In genomic region chr10:123926401-123927264, GRCh38 we compare ENCODE assay signal across 11 cellular contexts. TPM values are rescaled to one million over a fixed set of nuclear protein-coding genes. Genes with fewer than 3 reads are reported as not detected.
DNase-seq lines count a peak whose midpoint lies in the region; ATAC-seq and TF ChIP-seq lines count a peak whose summit lies in the region.
"Had no signal": no experiment of that assay in that cellular context is flagged by ENCODE, and none has a peak within 500 bp of the region (broad histone marks: within the 10 kb centered on the region; RNA-seq: fewer than 3 reads in every experiment).

No MANE protein-coding gene starts in this region.

- no peak overlapping the region for H3K27ac Mint-ChIP-seq in activated T-helper 2 cell treated with anti-CD3 and anti-CD28 coated beads, Interferon-gamma antibody, Interleukin-2, Interleukin-4, amounts not matched to agents 10 μg/mL and 5 μg/mL and 100 μg/mL, durations not matched to agents 14 hours and 24 hours and 36 hours

- peaks cover 6% of the 10 kb centered on the region; the same call in 1 of the 2 replicates for H3K4me1 ChIP-seq in DND-41 (ENCODE audit: insufficient read depth, low read length)
- no peaks in the 10 kb centered on the region for H3K4me1 ChIP-seq in spleen

- H4K20me1 ChIP-seq in DND-41 (ENCODE audit: insufficient read depth, low read length): no peaks in the 10 kb centered on the region

- H3K4me1 Mint-ChIP-seq in activated T-helper 2 cell treated with anti-CD3 and anti-CD28 coated beads, Interferon-gamma antibody, Interleukin-2, Interleukin-4, amounts not matched to agents 10 μg/mL and 5 μg/mL and 100 μg/mL, durations not matched to agents 14 hours and 24 hours and 36 hours (ENCODE audit: low read depth): peaks cover 5% of the 10 kb centered on the region

- H3K9me3 ChIP-seq in DND-41 (ENCODE audit: insufficient read depth, low read length, severe bottlenecking): peaks cover 11% of the 10 kb centered on the region
- H3K9me3 ChIP-seq in spleen: peaks cover 0 to 37% (median 20%) of the 10 kb centered on the region in 8 donors

- TF ChIP-seq POLR2A in spleen (IDR thresholded peaks at IDR 0.05): no peak

- H3K9me3 Mint-ChIP-seq in activated T-helper 2 cell treated with anti-CD3 and anti-CD28 coated beads, Interferon-gamma antibody, Interleukin-2, Interleukin-4, amounts not matched to agents 10 μg/mL and 5 μg/mL and 100 μg/mL, durations not matched to agents 14 hours and 24 hours and 36 hours: peaks cover 14% of the 10 kb centered on the region

- H3K9ac ChIP-seq in DND-41 (ENCODE audit: low read depth, low read length): no peak overlapping the region

- H3K4me3 ChIP-seq in DND-41 (ENCODE audit: low read depth in 1 of 2, low read length in 2 of 2) (no peak overlapping the region), spleen (no peak overlapping the region)

- TF ChIP-seq CTCF in DND-41 (IDR thresholded peaks at IDR 0.05; ENCODE audit: borderline replicate concordance, extremely low read depth, low read length, poor library complexity, severe bottlenecking) (no peak), spleen (IDR thresholded peaks at IDR 0.05 in 8 of 11, conservative IDR thresholded peaks at IDR 0.05 in 3 of 11) (no peak)

- H3K36me3 Mint-ChIP-seq in activated T-helper 2 cell treated with anti-CD3 and anti-CD28 coated beads, Interferon-gamma antibody, Interleukin-2, Interleukin-4, amounts not matched to agents 10 μg/mL and 5 μg/mL and 100 μg/mL, durations not matched to agents 14 hours and 24 hours and 36 hours (ENCODE audit: low read depth): no peaks in the 10 kb centered on the region

- no peak overlapping the region for H3K4me2 ChIP-seq in DND-41 (ENCODE audit: insufficient read depth, low read length)

- no peak overlapping the region for H3K4me3 Mint-ChIP-seq in activated T-helper 2 cell treated with anti-CD3 and anti-CD28 coated beads, Interferon-gamma antibody, Interleukin-2, Interleukin-4, amounts not matched to agents 10 μg/mL and 5 μg/mL and 100 μg/mL, durations not matched to agents 14 hours and 24 hours and 36 hours (ENCODE audit: low read depth)
- H3K4me3 Mint-ChIP-seq: immature natural killer cell had no signal

- no peaks in the 10 kb centered on the region for H3K27me3 Mint-ChIP-seq in activated T-helper 2 cell treated with anti-CD3 and anti-CD28 coated beads, Interferon-gamma antibody, Interleukin-2, Interleukin-4, amounts not matched to agents 10 μg/mL and 5 μg/mL and 100 μg/mL, durations not matched to agents 14 hours and 24 hours and 36 hours (ENCODE audit: low read depth)

- H2AFZ ChIP-seq in DND-41 (ENCODE audit: low read depth, low read length): 0 out of 2 replicates have a peak overlapping the region, but pooled peaks have one; percentile 8

- DNase-seq in DND-41: no peak
- peak; percentile 18 for DNase-seq in M059J (ENCODE audit: low read depth)
- peak; percentile 6 for DNase-seq in fibroblast of the conjunctiva (ENCODE audit: low read depth)
- DNase-seq in activated T-helper 2 cell treated with anti-CD3 and anti-CD28 coated beads, Interferon-gamma antibody, Interleukin-2, Interleukin-4, amounts not matched to agents 10 μg/mL and 5 μg/mL and 100 μg/mL, durations not matched to agents 14 hours and 24 hours and 36 hours (ENCODE audit: low spot score): no peak
- DNase-seq in NCI-H69 (lab: John Stamatoyannopoulos, UW): no peak
- no peak for DNase-seq in spleen
- DNase-seq: immature natural killer cell, NCI-H2227 treated with DMSO at 0.1 percent for 48 hours, trophoblast cell had no signal

- ATAC-seq in DND-41 (ENCODE audit: insufficient read depth, low read depth) (peak; percentile 69), GM18502 (IDR thresholded peaks at IDR 0.05; ENCODE audit: poor library complexity, unreplicated experiment) (peak; percentile 53), GM18861 (IDR thresholded peaks at IDR 0.05; ENCODE audit: unreplicated experiment) (no peak)

- 50 to 71% (median 62%) methylated on average over 7 of the region's 7 CpGs for WGBS in spleen, 5 donors

- H3K27ac ChIP-seq in DND-41 (ENCODE audit: low read length): no peak overlapping the region
- no peak overlapping the region for H3K27ac ChIP-seq in spleen

- peaks cover 11% of the 10 kb centered on the region for H3K27me3 ChIP-seq in DND-41 (ENCODE audit: insufficient read depth, low read length, poor library complexity)
- peaks cover 0 to 18% (median 0%) of the 10 kb centered on the region in 7 donors for H3K27me3 ChIP-seq in spleen (replicated peaks in 1 of 7)

- intact Hi-C loops in activated T-helper 2 cell treated with anti-CD3 and anti-CD28 coated beads, Interferon-gamma antibody, Interleukin-2, Interleukin-4, amounts not matched to agents 10 μg/mL and 5 μg/mL and 100 μg/mL, durations not matched to agents 14 hours and 24 hours and 36 hours (cut with micrococcal nuclease): no loop called here
- intact Hi-C loops in spleen (cut with DNase I; ENCODE audit: low total_unique reads): no loop called here

- H3K79me2 ChIP-seq in DND-41 (ENCODE audit: insufficient read depth, low read length): no peaks in the 10 kb centered on the region

- no peaks in the 10 kb centered on the region for H3K36me3 ChIP-seq in DND-41 (ENCODE audit: insufficient read depth, low read length)
- H3K36me3 ChIP-seq in spleen: no peaks in the 10 kb centered on the region

RNA-seq across cellular contexts. Expression of gene CPXM2, which starts 35.0 kb away (rescaled TPM):
- total RNA-seq in M059J (2014; rRNA removed; shearing (Covaris generic)): not detected in 2 replicates
- total RNA-seq in activated T-helper 2 cell treated with anti-CD3 and anti-CD28 coated beads, Interferon-gamma antibody, Interleukin-2, Interleukin-4, amounts not matched to agents 10 μg/mL and 5 μg/mL and 100 μg/mL, durations not matched to agents 14 hours and 24 hours and 36 hours: not detected in 2 replicates
- 10 to 100 TPM; 20.8 to 38.2 (median 22.2) TPM for total RNA-seq in spleen
- 1 to 10 TPM; 3.7 to 7.0 (median 3.7) TPM for polyA plus RNA-seq in spleen
- polyA plus RNA-seq: immature natural killer cell had no signal

Comparison
In these comparisons a context has a peak if more than half of its experiments do, and no peak if none do; other contexts are left out.
1. DNase-seq: peak in M059J (single experiment) and fibroblast of the conjunctiva (single experiment); none in DND-41 (single experiment), activated T-helper 2 cell treated with anti-CD3 and anti-CD28 coated beads, Interferon-gamma antibody, Interleukin-2, Interleukin-4, amounts not matched to agents 10 μg/mL and 5 μg/mL and 100 μg/mL, durations not matched to agents 14 hours and 24 hours and 36 hours (single experiment), NCI-H69 (single experiment) and spleen (single experiment).
2. RNA of gene CPXM2, which starts 35.0 kb away (total RNA-seq): 20.8 to 38.2 TPM in spleen; not detected in M059J and not detected in activated T-helper 2 cell treated with anti-CD3 and anti-CD28 coated beads, Interferon-gamma antibody, Interleukin-2, Interleukin-4, amounts not matched to agents 10 μg/mL and 5 μg/mL and 100 μg/mL, durations not matched to agents 14 hours and 24 hours and 36 hours; every median in the first group is over 10 times any median in the second.